Comparison of ENCODE assay signal across 8 cellular contexts in the genomic region with DNA sequence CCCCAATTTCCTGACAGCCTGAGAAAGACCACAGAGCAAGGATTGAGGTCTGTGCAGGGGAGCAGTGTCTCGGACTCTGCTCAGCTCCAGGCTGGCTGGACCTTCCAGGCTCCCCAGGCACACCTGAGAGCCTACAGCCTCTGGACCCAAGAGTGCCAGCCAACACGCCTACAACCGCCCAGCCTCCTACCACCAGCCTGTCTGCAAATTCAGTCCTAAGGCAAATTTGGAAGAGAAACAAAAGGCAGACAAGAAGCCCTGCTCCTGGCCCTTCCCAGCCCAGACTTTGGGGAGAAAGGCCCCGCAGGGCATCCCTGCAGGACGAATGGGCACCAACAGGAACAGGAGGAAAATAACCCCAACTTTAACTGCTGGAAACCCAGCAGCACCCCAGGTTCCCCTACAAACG. TPM values are rescaled to one million over a fixed set of nuclear protein-coding genes. Genes with fewer than 3 reads are reported as not detected.
A peak's percentile ranks its signal among the peaks of the same experiment; 100 is the strongest.
DNase-seq lines count a peak whose midpoint lies in the region; ATAC-seq, FAIRE-seq and TF ChIP-seq lines count a peak whose summit lies in the region.

No MANE protein-coding gene starts in this region.

- TF ChIP-seq RAD21 in SK-N-SH (IDR thresholded peaks at IDR 0.05; ENCODE audit: low read length): no peak

- TF ChIP-seq EP300 in SK-N-SH (IDR thresholded peaks at IDR 0.05; ENCODE audit: borderline replicate concordance in 1 of 2, low read depth in 1 of 2, low read length in 1 of 2): no peak

- H3K4me2 ChIP-seq in SK-N-SH: peak overlapping the region; percentile 96

- H3K36me3 ChIP-seq in SK-N-SH (replicated peaks in 1 of 2; ENCODE audit: control insufficient read depth in 1 of 2, insufficient read depth in 2 of 2, low read length in 1 of 2): peaks cover 0 to 2% of the 10 kb centered on the region in 2 experiments
- peaks cover 11% of the 10 kb centered on the region for H3K36me3 ChIP-seq in adipocyte (ENCODE audit: control insufficient read depth, insufficient read depth, low read length, severe bottlenecking)
- peaks cover 0 to 5% of the 10 kb centered on the region in 2 donors for H3K36me3 ChIP-seq in kidney (ENCODE audit: control insufficient read depth in 1 of 2, insufficient read depth in 2 of 2, low read length in 2 of 2)

- H3K27me3 ChIP-seq in SK-N-SH (ENCODE audit: insufficient read depth) (no peaks in the 10 kb centered on the region), adipocyte (replicated peaks; ENCODE audit: control insufficient read depth, insufficient read depth, low read length) (no peaks in the 10 kb centered on the region)

- H3K4me3 ChIP-seq in SK-N-SH (ENCODE audit: low read depth in 2 of 2, low read length in 1 of 2): peak overlapping the region; percentile 64
- H3K4me3 ChIP-seq in adipocyte (ENCODE audit: low read length): peak overlapping the region; percentile 89
- peak overlapping the region; percentile 64 to 71 for H3K4me3 ChIP-seq in kidney (ENCODE audit: low read length in 2 of 2)

- H4K20me1 ChIP-seq in SK-N-SH (ENCODE audit: insufficient read depth): peaks cover 56% of the 10 kb centered on the region

- 97% methylated on average over 5 of the region's 6 CpGs for WGBS in SK-N-SH (ENCODE audit: low lambda C conversion rate)

- peaks cover 6% of the 10 kb centered on the region; the same call in 1 of the 2 replicates for H3K79me2 ChIP-seq in SK-N-SH (ENCODE audit: insufficient read depth)

- POLR2A ChIA-PET in SK-N-SH (lab: Yijun Ruan, JAX): interaction anchor here (1.1 to 1.2 kb wide), 2 partner anchors 96 to 110 kb away, joined by 3 read pairs; no protein-coding TSS in a partner anchor

- CTCF ChIA-PET in SK-N-SH (lab: Yijun Ruan, JAX): interaction anchor here (0.7 to 3.3 kb wide), 6 partner anchors 34 to 1606 kb away, joined by 3 to 23 read pairs (median 4); no protein-coding TSS in a partner anchor

- H3K27ac ChIP-seq in SK-N-SH (ENCODE audit: low read depth in 2 of 2, low read length in 1 of 2): no peak overlapping the region
- no peak overlapping the region for H3K27ac ChIP-seq in kidney (ENCODE audit: low read depth in 2 of 2, low read length in 2 of 2)
- H3K27ac ChIP-seq in substantia nigra (ENCODE audit: low read depth, low read length, poor library complexity, severe bottlenecking): peak overlapping the region; percentile 59

- no peaks in the 10 kb centered on the region for H3K9me2 ChIP-seq in SK-N-SH

- TF ChIP-seq CTCF in SK-N-SH (IDR thresholded peaks at IDR 0.05): no peak
- TF ChIP-seq CTCF in kidney (IDR thresholded peaks at IDR 0.05; ENCODE audit: borderline replicate concordance, extremely low read depth, insufficient read depth): no peak

- FAIRE-seq in kidney (lab: Jason Lieb, UNC): no peak

- H2AFZ ChIP-seq in SK-N-SH (ENCODE audit: low read depth): no peak overlapping the region

- H3K4me1 ChIP-seq in SK-N-SH (ENCODE audit: control insufficient read depth in 1 of 2, insufficient read depth in 2 of 2, low read depth in 1 of 2, low read length in 1 of 2): peaks cover 3 to 62% of the 10 kb centered on the region in 2 experiments; a peak in 2 of 4 replicates
- peaks cover 51% of the 10 kb centered on the region for H3K4me1 ChIP-seq in adipocyte (ENCODE audit: control insufficient read depth, insufficient read depth, low read length)
- H3K4me1 ChIP-seq in kidney (ENCODE audit: control insufficient read depth in 1 of 2, insufficient read depth in 1 of 2, low read depth in 1 of 2, low read length in 2 of 2): peaks cover 5 to 43% of the 10 kb centered on the region in 2 donors

- intact Hi-C loops in kidney (cut with DNase I): no loop called here

- DNase-seq in SK-N-SH (peak; percentile 23), adipocyte (ENCODE audit: low read depth) (no peak), kidney (peak; percentile 57), substantia nigra (lab: John Stamatoyannopoulos, UW) (no peak), HK-2 (ENCODE audit: unreplicated experiment) (no peak), NCI-H2081 (lab: John Stamatoyannopoulos, UW) (no peak)

- H3K9me3 ChIP-seq in SK-N-SH (no peaks in the 10 kb centered on the region), adipocyte (ENCODE audit: control insufficient read depth, low read length) (no peaks in the 10 kb centered on the region), kidney (ENCODE audit: control insufficient read depth in 1 of 2, low read length in 2 of 2) (no peaks in the 10 kb centered on the region)

- no peak overlapping the region for H3K9ac ChIP-seq in SK-N-SH
- peak overlapping the region; percentile 86 for H3K9ac ChIP-seq in adipocyte (ENCODE audit: low read length)
- H3K9ac ChIP-seq in kidney (ENCODE audit: low read length in 2 of 2): peak overlapping the region; percentile 62 to 77

- ATAC-seq in SK-N-SH treated with all-trans-retinoic acid at 6 μM for 48 hours: no peak
- no peak for ATAC-seq in GM21619 (IDR thresholded peaks at IDR 0.05; ENCODE audit: unreplicated experiment)

- H3F3A ChIP-seq in SK-N-SH (replicated peaks; ENCODE audit: insufficient read depth): no peaks in the 10 kb centered on the region

TF ChIP-seq in SK-N-SH, 30 proteins besides CTCF, POLR2A, EP300 and RAD21:
- no peak for TF ChIP-seq JUND (IDR thresholded peaks at IDR 0.05)

TF ChIP-seq in SK-N-SH treated with all-trans-retinoic acid at 6 μM for 48 hours, 23 proteins besides CTCF, POLR2A, EP300 and RAD21:
- TF ChIP-seq ZNF565 (CRISPR knock-in tag; conservative IDR thresholded peaks at IDR 0.05; ENCODE audit: low read depth) (no peak), ISL1 (CRISPR knock-in tag; IDR thresholded peaks at IDR 0.05) (no peak), TOX (CRISPR knock-in tag; IDR thresholded peaks at IDR 0.05; ENCODE audit: borderline replicate concordance) (no peak), ZFP3 (CRISPR knock-in tag; IDR thresholded peaks at IDR 0.05) (no peak), GLIS3 (CRISPR knock-in tag; IDR thresholded peaks at IDR 0.05) (no peak), ZNF8 (CRISPR knock-in tag; IDR thresholded peaks at IDR 0.05) (no peak), SNAI2 (CRISPR knock-in tag; IDR thresholded peaks at IDR 0.05) (no peak)
- TF ChIP-seq, protein P1, sequence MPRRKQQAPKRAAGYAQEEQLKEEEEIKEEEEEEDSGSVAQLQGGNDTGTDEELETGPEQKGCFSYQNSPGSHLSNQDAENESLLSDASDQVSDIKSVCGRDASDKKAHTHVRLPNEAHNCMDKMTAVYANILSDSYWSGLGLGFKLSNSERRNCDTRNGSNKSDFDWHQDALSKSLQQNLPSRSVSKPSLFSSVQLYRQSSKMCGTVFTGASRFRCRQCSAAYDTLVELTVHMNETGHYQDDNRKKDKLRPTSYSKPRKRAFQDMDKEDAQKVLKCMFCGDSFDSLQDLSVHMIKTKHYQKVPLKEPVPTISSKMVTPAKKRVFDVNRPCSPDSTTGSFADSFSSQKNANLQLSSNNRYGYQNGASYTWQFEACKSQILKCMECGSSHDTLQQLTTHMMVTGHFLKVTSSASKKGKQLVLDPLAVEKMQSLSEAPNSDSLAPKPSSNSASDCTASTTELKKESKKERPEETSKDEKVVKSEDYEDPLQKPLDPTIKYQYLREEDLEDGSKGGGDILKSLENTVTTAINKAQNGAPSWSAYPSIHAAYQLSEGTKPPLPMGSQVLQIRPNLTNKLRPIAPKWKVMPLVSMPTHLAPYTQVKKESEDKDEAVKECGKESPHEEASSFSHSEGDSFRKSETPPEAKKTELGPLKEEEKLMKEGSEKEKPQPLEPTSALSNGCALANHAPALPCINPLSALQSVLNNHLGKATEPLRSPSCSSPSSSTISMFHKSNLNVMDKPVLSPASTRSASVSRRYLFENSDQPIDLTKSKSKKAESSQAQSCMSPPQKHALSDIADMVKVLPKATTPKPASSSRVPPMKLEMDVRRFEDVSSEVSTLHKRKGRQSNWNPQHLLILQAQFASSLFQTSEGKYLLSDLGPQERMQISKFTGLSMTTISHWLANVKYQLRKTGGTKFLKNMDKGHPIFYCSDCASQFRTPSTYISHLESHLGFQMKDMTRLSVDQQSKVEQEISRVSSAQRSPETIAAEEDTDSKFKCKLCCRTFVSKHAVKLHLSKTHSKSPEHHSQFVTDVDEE (CRISPR knock-in tag; IDR thresholded peaks at IDR 0.05): no peak
- TF ChIP-seq, protein P2, sequence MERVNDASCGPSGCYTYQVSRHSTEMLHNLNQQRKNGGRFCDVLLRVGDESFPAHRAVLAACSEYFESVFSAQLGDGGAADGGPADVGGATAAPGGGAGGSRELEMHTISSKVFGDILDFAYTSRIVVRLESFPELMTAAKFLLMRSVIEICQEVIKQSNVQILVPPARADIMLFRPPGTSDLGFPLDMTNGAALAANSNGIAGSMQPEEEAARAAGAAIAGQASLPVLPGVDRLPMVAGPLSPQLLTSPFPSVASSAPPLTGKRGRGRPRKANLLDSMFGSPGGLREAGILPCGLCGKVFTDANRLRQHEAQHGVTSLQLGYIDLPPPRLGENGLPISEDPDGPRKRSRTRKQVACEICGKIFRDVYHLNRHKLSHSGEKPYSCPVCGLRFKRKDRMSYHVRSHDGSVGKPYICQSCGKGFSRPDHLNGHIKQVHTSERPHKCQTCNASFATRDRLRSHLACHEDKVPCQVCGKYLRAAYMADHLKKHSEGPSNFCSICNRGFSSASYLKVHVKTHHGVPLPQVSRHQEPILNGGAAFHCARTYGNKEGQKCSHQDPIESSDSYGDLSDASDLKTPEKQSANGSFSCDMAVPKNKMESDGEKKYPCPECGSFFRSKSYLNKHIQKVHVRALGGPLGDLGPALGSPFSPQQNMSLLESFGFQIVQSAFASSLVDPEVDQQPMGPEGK (CRISPR knock-in tag; IDR thresholded peaks at IDR 0.05; ENCODE audit: borderline replicate concordance): no peak

RNA-seq across cellular contexts. Expression of a gene that starts 1.9 kb away (rescaled TPM):
- polyA plus RNA-seq in SK-N-SH (2012; rRNA removed) (5.2 and 5.9 TPM in 2 replicates), kidney (ENCODE audit: insufficient read depth, low read depth, low replicate concordance) (49.6 TPM)
- 2.9 and 4.9 TPM in 2 replicates for polyA plus RNA-seq in SK-N-SH (2012; cell fraction: cytosol; rRNA removed)
- 3.4 and 3.8 TPM in 2 replicates for polyA plus RNA-seq in SK-N-SH (2012; cell fraction: nucleus; rRNA removed)
- 73.9 TPM for total RNA-seq in kidney

Comparison
In these comparisons a context has a peak if more than half of its experiments do, and no peak if none do; other contexts are left out.
1. DNase-seq: peak in SK-N-SH (single experiment) and kidney (single experiment); none in adipocyte (single experiment), substantia nigra (0 of 49), HK-2 (single experiment) and NCI-H2081 (0 of 2).
2. Peak in every context shown above with its lines, with median percentiles within 50 percentile points of each other: H3K4me3 ChIP-seq.